16 cellular contexts compared by ENCODE assay signal in genomic region chr4:48025005-48025404, GRCh38. TPM values are rescaled to one million over a fixed set of nuclear protein-coding genes. Genes with fewer than 3 reads are reported as not detected.
DNase-seq lines count a peak whose midpoint lies in the region; ATAC-seq and TF ChIP-seq lines count a peak whose summit lies in the region.
"Had no signal": no experiment of that assay in that cellular context is flagged by ENCODE, and none has a peak within 500 bp of the region (broad histone marks: within the 10 kb centered on the region; RNA-seq: fewer than 3 reads in every experiment).

No MANE protein-coding gene starts in this region.

- no peak overlapping the region for H3K4me3 Mint-ChIP-seq in naive thymus-derived CD8-positive, alpha-beta T cell
- H3K4me3 Mint-ChIP-seq: activated CD4-positive, alpha-beta memory T cell treated with anti-CD3 and anti-CD28 coated beads, Interleukin-2, amount 10 ng/mL, durations not matched to agents 7 days and 5 days had no signal

- H3K27me3 ChIP-seq in mesenchymal stem cell (ENCODE audit: control insufficient read depth in 1 of 2, insufficient read depth in 1 of 2, low read length in 2 of 2), result peaks cover 0 to 2% of the 10 kb centered on the region in 2 experiments
- H3K27me3 ChIP-seq: pancreas, upper lobe of left lung had no signal

- H3K79me1 ChIP-seq in mesenchymal stem cell (replicated peaks; ENCODE audit: low read length, poor library complexity, severe bottlenecking), result no peaks in the 10 kb centered on the region

- no peak overlapping the region for H3K18ac ChIP-seq in mesenchymal stem cell (ENCODE audit: low read depth in 1 of 2, low read length in 2 of 2)

- ATAC-seq in naive thymus-derived CD8-positive, alpha-beta T cell, result no peak
- ATAC-seq in HG03280 (IDR thresholded peaks at IDR 0.05; ENCODE audit: unreplicated experiment) (no peak), HG02759 (IDR thresholded peaks at IDR 0.05; ENCODE audit: unreplicated experiment) (no peak)
- ATAC-seq: pancreas had no signal

- H3K4me1 Mint-ChIP-seq in naive thymus-derived CD8-positive, alpha-beta T cell, result no peaks in the 10 kb centered on the region

- no peak overlapping the region for H2AFZ ChIP-seq in mesenchymal stem cell (ENCODE audit: low read depth, low read length)

- peaks cover 3% of the 10 kb centered on the region for H3K9me3 ChIP-seq in mesenchymal stem cell (ENCODE audit: control insufficient read depth, low read length)
- H3K9me3 ChIP-seq: pancreas, upper lobe of left lung had no signal

- no peak overlapping the region for H3K27ac ChIP-seq in mesenchymal stem cell (ENCODE audit: low read length, poor library complexity, severe bottlenecking)
- H3K27ac ChIP-seq: pancreas, upper lobe of left lung had no signal

- peak; percentile 80 for DNase-seq in DMS53 treated with DMSO at 0.1 percent for 48 hours (lab: John Stamatoyannopoulos, UW; ENCODE audit: unreplicated experiment)
- peak; percentile 50 for DNase-seq in NCI-H345 (lab: John Stamatoyannopoulos, UW)
- peak; percentile 19 to 39 for DNase-seq in cardiac fibroblast (ENCODE audit: low read depth in 2 of 2)
- DNase-seq in mesenchymal stem cell, result peak; percentile 48
- no peak for DNase-seq in naive thymus-derived CD8-positive, alpha-beta T cell
- no peak for DNase-seq in GM10266 (ENCODE audit: extremely low spot score)
- DNase-seq: activated CD4-positive, alpha-beta memory T cell treated with anti-CD3 and anti-CD28 coated beads, Interleukin-2, amount 10 ng/mL, durations not matched to agents 7 days and 5 days; DMS79; mesendoderm; NCI-H1417 treated with DMSO at 0.1 percent for 48 hours; NCI-H748 treated with DMSO at 0.1 percent for 48 hours; pancreas; SIG-M5; upper lobe of left lung had no signal

- H3K36me3 ChIP-seq in mesenchymal stem cell (ENCODE audit: control insufficient read depth in 1 of 2, insufficient read depth in 2 of 2, low read depth in 1 of 2, low read length in 2 of 2), result no peaks in the 10 kb centered on the region
- H3K36me3 ChIP-seq: pancreas, upper lobe of left lung had no signal

- H3K4me2 ChIP-seq in mesenchymal stem cell (ENCODE audit: low read length, poor library complexity, severe bottlenecking), result no peak overlapping the region

- no peak overlapping the region for H2BK15ac ChIP-seq in mesenchymal stem cell (ENCODE audit: low read depth, poor library complexity, severe bottlenecking)

- peaks cover 4 to 14% (median 9%) of the 10 kb centered on the region in 5 donors for H3K27me3 Mint-ChIP-seq in naive thymus-derived CD8-positive, alpha-beta T cell

- H4K91ac ChIP-seq in mesenchymal stem cell (ENCODE audit: low read length), result no peak overlapping the region

- H2BK5ac ChIP-seq in mesenchymal stem cell (ENCODE audit: low read depth, low read length, poor library complexity, severe bottlenecking), result no peak overlapping the region

- H2BK12ac ChIP-seq in mesenchymal stem cell (ENCODE audit: low read length in 2 of 2), result no peak overlapping the region

- no peak overlapping the region for H3K4ac ChIP-seq in mesenchymal stem cell (ENCODE audit: low read depth in 1 of 2, low read length in 2 of 2)

- POLR2A ChIA-PET in naive thymus-derived CD8-positive, alpha-beta T cell (lab: Charles Lee), result no interaction called here

- no peak overlapping the region for H3K9ac ChIP-seq in mesenchymal stem cell (ENCODE audit: low read length)

- no peak overlapping the region for H4K8ac ChIP-seq in mesenchymal stem cell (ENCODE audit: low read length)

- no peaks in the 10 kb centered on the region for H3K9me3 Mint-ChIP-seq in naive thymus-derived CD8-positive, alpha-beta T cell
- H3K9me3 Mint-ChIP-seq: activated CD4-positive, alpha-beta memory T cell treated with anti-CD3 and anti-CD28 coated beads, Interleukin-2, amount 10 ng/mL, durations not matched to agents 7 days and 5 days had no signal

- H3K4me3 ChIP-seq in cardiac fibroblast (replicated peaks in 1 of 2; ENCODE audit: low read depth in 2 of 2, low read length in 2 of 2) (no peak overlapping the region), mesenchymal stem cell (ENCODE audit: insufficient read depth in 1 of 2, low read depth in 1 of 2, low read length in 2 of 2) (no peak overlapping the region)
- H3K4me3 ChIP-seq: pancreas, upper lobe of left lung had no signal

- H3K14ac ChIP-seq in mesenchymal stem cell (ENCODE audit: low read length in 2 of 2), result no peak overlapping the region

- peaks cover 3% of the 10 kb centered on the region for H3K4me1 ChIP-seq in mesenchymal stem cell (ENCODE audit: control insufficient read depth, insufficient read depth, low read depth, low read length)
- H3K4me1 ChIP-seq: pancreas, upper lobe of left lung had no signal

- WGBS in mesenchymal stem cell, result 10% methylated on average over 1 of the region's 2 CpGs

- H3K36me3 Mint-ChIP-seq in naive thymus-derived CD8-positive, alpha-beta T cell, result no peaks in the 10 kb centered on the region

- H2AK5ac ChIP-seq in mesenchymal stem cell (ENCODE audit: low read length, severe bottlenecking), result no peak overlapping the region

- H2BK120ac ChIP-seq in mesenchymal stem cell (ENCODE audit: low read depth, low read length), result no peak overlapping the region

- no peak overlapping the region for H3K23ac ChIP-seq in mesenchymal stem cell (ENCODE audit: low read length in 2 of 2)

- no peak for TF ChIP-seq CTCF in cardiac fibroblast (IDR thresholded peaks at IDR 0.05; ENCODE audit: low read depth, low read length)
- no peak for TF ChIP-seq CTCF in GM10266 (IDR thresholded peaks at IDR 0.05; ENCODE audit: control insufficient read depth, insufficient read depth, low read depth, missing control alignments)

- no peak overlapping the region for H3K27ac Mint-ChIP-seq in naive thymus-derived CD8-positive, alpha-beta T cell
- H3K27ac Mint-ChIP-seq: activated CD4-positive, alpha-beta memory T cell treated with anti-CD3 and anti-CD28 coated beads, Interleukin-2, amount 10 ng/mL, durations not matched to agents 7 days and 5 days had no signal

RNA-seq across cellular contexts. Expression of gene NIPAL1, which starts 8.4 kb away (rescaled TPM):
- 1.1 TPM for polyA plus RNA-seq in mesenchymal stem cell (2013, experiment 1 of 2)
- 0.86 TPM for polyA plus RNA-seq in mesenchymal stem cell (2013, experiment 2 of 2)
- 1 to 10 TPM; 2.2 to 2.5 TPM for total RNA-seq in naive thymus-derived CD8-positive, alpha-beta T cell
- 1 to 10 TPM in 1 of 3 donors, under 1 TPM in 1, not detected in 1; 0.13 to 1.2 TPM for polyA plus RNA-seq in naive thymus-derived CD8-positive, alpha-beta T cell

RNA-seq across cellular contexts. Expression of gene CNGA1, which starts 8.5 kb away (rescaled TPM):
- polyA plus RNA-seq in mesenchymal stem cell (2013, experiment 1 of 2), result 0.11 TPM
- 0.08 TPM for polyA plus RNA-seq in mesenchymal stem cell (2013, experiment 2 of 2)
- total RNA-seq in naive thymus-derived CD8-positive, alpha-beta T cell, result not detected
- not detected for polyA plus RNA-seq in naive thymus-derived CD8-positive, alpha-beta T cell
- total RNA-seq: activated CD4-positive, alpha-beta memory T cell treated with anti-CD3 and anti-CD28 coated beads, Interleukin-2, amount 10 ng/mL, durations not matched to agents 7 days and 5 days had no signal

Comparison
In these comparisons a context has a peak if more than half of its experiments do, and no peak if none do; other contexts are left out.
1. DNase-seq: peak in DMS53 treated with DMSO at 0.1 percent for 48 hours (single experiment), NCI-H345 (single experiment), cardiac fibroblast (2 of 2) and mesenchymal stem cell (single experiment); none in naive thymus-derived CD8-positive, alpha-beta T cell (0 of 10) and GM10266 (single experiment).